Comparison of ENCODE assay signal across 8 cellular contexts in genomic region chr11:118437736-118438125, GRCh38. TPM values are rescaled to one million over a fixed set of nuclear protein-coding genes. Genes with fewer than 3 reads are reported as not detected.
DNase-seq lines count a peak whose midpoint lies in the region; TF ChIP-seq lines count a peak whose summit lies in the region.

No MANE protein-coding gene starts in this region.

- H3F3A ChIP-seq in OCI-LY1 (ENCODE audit: insufficient read depth, low read length) = no peaks in the 10 kb centered on the region

- TF ChIP-seq CTCF in OCI-LY1 (IDR thresholded peaks at IDR 0.05; ENCODE audit: low read length) = no peak

- H3K27ac ChIP-seq in OCI-LY1 (ENCODE audit: low read depth, low read length, poor library complexity, severe bottlenecking) = peak overlapping the region; percentile 61
- no peak overlapping the region for H3K27ac ChIP-seq in iPS-20b (ENCODE audit: low read length)
- H3K27ac ChIP-seq in skeletal muscle tissue (ENCODE audit: low read depth, low read length) = peak overlapping the region; percentile 88

- H3K27me3 ChIP-seq in OCI-LY1 (ENCODE audit: insufficient read depth, low read length) (no peaks in the 10 kb centered on the region), adipocyte (replicated peaks; ENCODE audit: control insufficient read depth, insufficient read depth, low read length) (no peaks in the 10 kb centered on the region), iPS-20b (ENCODE audit: insufficient read depth, low read length) (0 out of 2 replicates have a peak, but pooled peaks cover 7% of the 10 kb centered on the region), skeletal muscle tissue (ENCODE audit: control insufficient read depth in 3 of 3, insufficient read depth in 3 of 3, low read length in 3 of 3) (no peaks in the 10 kb centered on the region)

- no peak overlapping the region for H2AFZ ChIP-seq in OCI-LY1 (ENCODE audit: low read length)

- H4K20me1 ChIP-seq in OCI-LY1 (ENCODE audit: insufficient read depth, low read length) = no peaks in the 10 kb centered on the region

- peak overlapping the region; percentile 98 for H3K4me2 ChIP-seq in OCI-LY1 (ENCODE audit: low read length)

- H3K9ac ChIP-seq in OCI-LY1 (ENCODE audit: low read length) = peak overlapping the region; percentile 91
- peak overlapping the region; percentile 78 for H3K9ac ChIP-seq in adipocyte (ENCODE audit: low read length)
- peak overlapping the region; percentile 89; the same call in 1 of the 2 replicates for H3K9ac ChIP-seq in iPS-20b (ENCODE audit: low read depth, low read length)
- H3K9ac ChIP-seq in skeletal muscle tissue (ENCODE audit: low read depth in 1 of 3, low read length in 3 of 3) = peak overlapping the region; percentile 71 to 86 (median 75)

- DNase-seq in NCI-H2029 (lab: John Stamatoyannopoulos, UW) = peak; percentile 36
- no peak for DNase-seq in NCI-H2029 treated with DMSO at 0.1 percent for 48 hours (lab: John Stamatoyannopoulos, UW)
- peak; percentile 77 for DNase-seq in adipocyte (ENCODE audit: low read depth)
- no peak for DNase-seq in LoVo (ENCODE audit: low spot score)
- no peak for DNase-seq in GOT3 (lab: John Stamatoyannopoulos, UW)

- H3K4me1 ChIP-seq in OCI-LY1 (ENCODE audit: insufficient read depth, low read length, severe bottlenecking) (peaks cover 58% of the 10 kb centered on the region), adipocyte (ENCODE audit: control insufficient read depth, insufficient read depth, low read length) (peaks cover 37% of the 10 kb centered on the region), iPS-20b (ENCODE audit: insufficient read depth, low read length) (peaks cover 30% of the 10 kb centered on the region), skeletal muscle tissue (ENCODE audit: control insufficient read depth in 3 of 3, insufficient read depth in 3 of 3, low read length in 3 of 3) (peaks cover 31 to 46% (median 40%) of the 10 kb centered on the region in 3 donors)

- H3K9me3 ChIP-seq in OCI-LY1 (ENCODE audit: low read length) = no peaks in the 10 kb centered on the region
- no peaks in the 10 kb centered on the region for H3K9me3 ChIP-seq in adipocyte (ENCODE audit: control insufficient read depth, low read length)
- H3K9me3 ChIP-seq in iPS-20b (ENCODE audit: insufficient read depth, low read depth, low read length) = no peaks in the 10 kb centered on the region
- no peaks in the 10 kb centered on the region for H3K9me3 ChIP-seq in skeletal muscle tissue (ENCODE audit: control insufficient read depth in 3 of 3, low read length in 3 of 3)

- no peaks in the 10 kb centered on the region for H3K9me2 ChIP-seq in OCI-LY1 (ENCODE audit: low read depth, low read length)

- H3K4me3 ChIP-seq in OCI-LY1 (ENCODE audit: low read depth, low read length, poor library complexity, severe bottlenecking) = peak overlapping the region; percentile 88
- peak overlapping the region; percentile 87 for H3K4me3 ChIP-seq in adipocyte (ENCODE audit: low read length)
- peak overlapping the region; percentile 93 for H3K4me3 ChIP-seq in iPS-20b (ENCODE audit: low read length)
- peak overlapping the region; percentile 75 to 81 (median 80) for H3K4me3 ChIP-seq in skeletal muscle tissue (ENCODE audit: low read length in 3 of 3)

- peaks cover 60% of the 10 kb centered on the region for H3K79me2 ChIP-seq in OCI-LY1 (ENCODE audit: insufficient read depth, low read length)

- H3K36me3 ChIP-seq in OCI-LY1 (ENCODE audit: insufficient read depth, low read length) (0 out of 2 replicates have a peak, but pooled peaks cover 5% of the 10 kb centered on the region), adipocyte (ENCODE audit: control insufficient read depth, insufficient read depth, low read length, severe bottlenecking) (no peaks in the 10 kb centered on the region), iPS-20b (ENCODE audit: insufficient read depth, low read depth, low read length) (peaks cover 27% of the 10 kb centered on the region; the same call in 1 of the 2 replicates), skeletal muscle tissue (ENCODE audit: control insufficient read depth in 3 of 3, insufficient read depth in 3 of 3, low read length in 3 of 3) (no peaks in the 10 kb centered on the region)

RNA-seq across cellular contexts. Expression of gene KMT2A, which starts 1.4 kb away (rescaled TPM):
- total RNA-seq in skeletal muscle tissue = 20.4 TPM

RNA-seq across cellular contexts. Expression of gene ATP5MG, which starts 36.3 kb away (rescaled TPM):
- total RNA-seq in skeletal muscle tissue = 79.9 TPM

Comparison
In these comparisons a context has a peak if more than half of its experiments do, and no peak if none do; other contexts are left out.
1. DNase-seq: peak in NCI-H2029 (single experiment) and adipocyte (single experiment); none in NCI-H2029 treated with DMSO at 0.1 percent for 48 hours (single experiment), LoVo (single experiment) and GOT3 (single experiment).
2. Peak in every context shown above with its lines, with median percentiles within 50 percentile points of each other: H3K4me3 ChIP-seq and H3K9ac ChIP-seq.